Comparison of ENCODE assay signal across 8 cellular contexts in the genomic region with DNA sequence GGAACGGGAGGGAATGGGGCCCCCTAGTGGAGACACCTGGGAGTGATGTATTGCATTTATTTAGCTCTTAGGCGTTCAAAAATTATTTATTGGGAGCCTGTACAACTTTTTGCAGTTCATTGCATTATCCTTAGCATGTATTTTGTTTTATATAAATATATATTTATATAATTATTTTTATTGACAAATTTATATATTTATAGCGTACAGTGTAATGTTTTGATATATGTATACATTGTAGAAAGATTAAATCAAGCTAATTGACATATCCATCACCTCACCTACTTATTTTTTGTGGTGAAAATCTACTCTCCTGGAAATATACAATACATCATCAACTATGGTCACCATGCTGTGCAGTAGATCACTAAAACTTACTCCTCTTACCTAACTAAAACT. TPM values are rescaled to one million over a fixed set of nuclear protein-coding genes. Genes with fewer than 3 reads are reported as not detected.
DNase-seq lines count a peak whose midpoint lies in the region; ATAC-seq and TF ChIP-seq lines count a peak whose summit lies in the region.

No MANE protein-coding gene starts in this region.

- peak overlapping the region; percentile 80 for H3K4me3 ChIP-seq in GM12864 (ENCODE audit: low read depth, low read length)
- H3K4me3 ChIP-seq in SU-DHL-6 (ENCODE audit: insufficient read depth, low read length, poor library complexity, severe bottlenecking): peak overlapping the region; percentile 64
- peak overlapping the region; percentile 69 to 99 (median 83) for H3K4me3 ChIP-seq in esophagus squamous epithelium
- H3K4me3 ChIP-seq in sigmoid colon: peak overlapping the region; percentile 61 to 97 (median 87)

- H3K27me3 ChIP-seq in SU-DHL-6 (ENCODE audit: low read length) (no peaks in the 10 kb centered on the region), esophagus squamous epithelium (no peaks in the 10 kb centered on the region), sigmoid colon (no peaks in the 10 kb centered on the region)

- no peak for ATAC-seq in HG02763 (IDR thresholded peaks at IDR 0.05; ENCODE audit: unreplicated experiment)

- H3K9me2 ChIP-seq in SU-DHL-6 (replicated peaks; ENCODE audit: insufficient read depth, low read length): no peaks in the 10 kb centered on the region

- H3K36me3 ChIP-seq in SU-DHL-6 (ENCODE audit: low read length): no peaks in the 10 kb centered on the region
- peaks cover 0 to 11% (median 0%) of the 10 kb centered on the region in 3 donors for H3K36me3 ChIP-seq in esophagus squamous epithelium
- peaks cover 0 to 8% (median 0%) of the 10 kb centered on the region in 4 donors for H3K36me3 ChIP-seq in sigmoid colon

- intact Hi-C loops in esophagus squamous epithelium (cut with DNase I): loop anchor here (10.0 kb wide), 1 partner anchor 111 kb away; no protein-coding TSS in a partner anchor
- intact Hi-C loops in sigmoid colon (cut with DNase I): loop anchor here (2.0 kb wide), 3 partner anchors 39 to 239 kb away; a partner anchor contains a TSS

- peaks cover 8% of the 10 kb centered on the region for H3K79me2 ChIP-seq in SU-DHL-6 (ENCODE audit: insufficient read depth, low read length)

- no peak for TF ChIP-seq POLR2A in esophagus squamous epithelium (IDR thresholded peaks at IDR 0.05)
- no peak for TF ChIP-seq POLR2A in sigmoid colon (IDR thresholded peaks at IDR 0.05)

- H3K4me1 ChIP-seq in esophagus squamous epithelium: peaks cover 0 to 23% (median 11%) of the 10 kb centered on the region in 3 donors
- H3K4me1 ChIP-seq in sigmoid colon: peaks cover 0 to 18% (median 8%) of the 10 kb centered on the region in 4 donors

- DNase-seq in GM12864 (ENCODE audit: low read depth): no peak
- no peak for DNase-seq in esophagus squamous epithelium (lab: John Stamatoyannopoulos, UW)
- no peak for DNase-seq in sigmoid colon
- DNase-seq in NCI-H2227 treated with DMSO at 0.1 percent for 48 hours (lab: John Stamatoyannopoulos, UW): no peak
- no peak for DNase-seq in midbrain (lab: John Stamatoyannopoulos, UW)
- no peak for DNase-seq in cerebellar nuclear complex (lab: John Stamatoyannopoulos, UW)

- WGBS in esophagus squamous epithelium, 2 donors: 22 to 32% methylated on average over 3 of the region's 3 CpGs
- WGBS in sigmoid colon, 2 donors: 19 to 28% methylated on average over 3 of the region's 3 CpGs

- peak overlapping the region; percentile 76 for H2AFZ ChIP-seq in SU-DHL-6 (ENCODE audit: low read depth, low read length, severe bottlenecking)

- no peak for TF ChIP-seq EP300 in sigmoid colon (IDR thresholded peaks at IDR 0.05)

- TF ChIP-seq CTCF in GM12864 (IDR thresholded peaks at IDR 0.05; ENCODE audit: low read depth, low read length, missing control alignments): peak; percentile 79
- no peak for TF ChIP-seq CTCF in SU-DHL-6 (IDR thresholded peaks at IDR 0.05; ENCODE audit: insufficient read depth, low read length, poor library complexity, severe bottlenecking)
- peak; percentile 69 to 83 (median 81) for TF ChIP-seq CTCF in esophagus squamous epithelium (IDR thresholded peaks at IDR 0.05)
- TF ChIP-seq CTCF in sigmoid colon (IDR thresholded peaks at IDR 0.05): peak; percentile 49 to 84 (median 72)

- H3K9me3 ChIP-seq in SU-DHL-6 (ENCODE audit: insufficient read depth, low read length) (no peaks in the 10 kb centered on the region), esophagus squamous epithelium (no peaks in the 10 kb centered on the region), sigmoid colon (no peaks in the 10 kb centered on the region)

- no peaks in the 10 kb centered on the region; the same call in 1 of the 2 replicates for H4K20me1 ChIP-seq in SU-DHL-6 (ENCODE audit: low read depth, low read length)

- H3K9ac ChIP-seq in SU-DHL-6 (ENCODE audit: low read length): peak overlapping the region; percentile 77

- peak overlapping the region; percentile 70 for H3K4me2 ChIP-seq in SU-DHL-6 (ENCODE audit: low read depth, low read length, poor library complexity, severe bottlenecking)

- peaks cover 27% of the 10 kb centered on the region for H3F3A ChIP-seq in SU-DHL-6 (ENCODE audit: insufficient read depth)

- H3K27ac ChIP-seq in SU-DHL-6 (ENCODE audit: low read depth, low read length) (peak overlapping the region; percentile 84), esophagus squamous epithelium (peak overlapping the region; percentile 93 to 100 (median 98)), sigmoid colon (peak overlapping the region; percentile 88 to 99 (median 98))

RNA-seq across cellular contexts. Expression of a gene that starts 1.0 kb away (rescaled TPM):
- 10 to 100 TPM in 1 of 4 donors, 1 to 10 TPM in 3; 4.1 to 10.7 (median 5.6) TPM for total RNA-seq in esophagus squamous epithelium
- 10 to 100 TPM in 1 of 4 donors, 1 to 10 TPM in 3; 5.8 to 13.3 (median 9.2) TPM for total RNA-seq in sigmoid colon
- 10 to 100 TPM in 1 of 3 donors, 1 to 10 TPM in 2; 8.0 to 12.5 (median 8.4) TPM for polyA plus RNA-seq in sigmoid colon

RNA-seq across cellular contexts. Expression of a gene that starts 39.8 kb away (rescaled TPM):
- total RNA-seq in esophagus squamous epithelium (100 to 1,000 TPM in 2 of 4 donors, 10 to 100 TPM in 2; 75.8 to 106 (median 92.4) TPM), sigmoid colon (10 to 100 TPM; 87.8 to 97.6 (median 89.8) TPM)
- 10 to 100 TPM; 72.2 to 76.5 (median 73.9) TPM for polyA plus RNA-seq in sigmoid colon
